16 cellular contexts compared by ENCODE assay signal in the genomic region with DNA sequence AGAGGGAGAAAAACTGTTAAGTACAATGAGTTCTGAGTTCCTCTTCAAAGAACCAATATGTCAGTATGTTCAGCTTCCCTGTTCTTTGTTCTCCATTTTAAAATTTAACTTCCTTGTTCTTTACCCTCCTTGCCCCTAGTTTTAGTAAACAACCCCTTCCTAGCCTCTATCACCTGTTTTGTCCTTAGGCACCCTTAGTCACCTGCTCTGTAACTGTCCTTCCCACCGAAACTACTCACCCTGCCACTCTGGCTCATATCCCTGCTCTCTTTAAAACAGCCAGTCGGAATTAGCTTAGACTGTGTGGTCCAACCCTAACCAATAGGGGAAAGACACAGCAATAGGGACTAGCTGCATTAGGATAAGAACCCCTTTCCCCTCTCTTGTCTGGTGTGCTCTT.
"Had no signal": no experiment of that assay in that cellular context is flagged by ENCODE, and none has a peak within 500 bp of the region (broad histone marks: within the 10 kb centered on the region; RNA-seq: fewer than 3 reads in every experiment).

No MANE protein-coding gene starts in this region.

- H3K27me3 ChIP-seq: ovary, testis, upper lobe of right lung had no signal

- H3K36me3 ChIP-seq: ovary, upper lobe of right lung had no signal

- H3K4me3 ChIP-seq: body of pancreas, ovary, testis, upper lobe of right lung had no signal

- H3K4me1 ChIP-seq: body of pancreas, testis, upper lobe of right lung had no signal

- H3K4me1 Mint-ChIP-seq: activated naive CD4-positive, alpha-beta T cell treated with anti-CD3 and anti-CD28 coated beads, Interleukin-2, amount 10 ng/mL, durations not matched to agents 7 days and 5 days; endodermal cell; immature natural killer cell; natural killer cell had no signal

- H3K27ac ChIP-seq: body of pancreas, ovary, testis, upper lobe of right lung had no signal

- H3K36me3 Mint-ChIP-seq: activated naive CD4-positive, alpha-beta T cell treated with anti-CD3 and anti-CD28 coated beads, Interleukin-2, amount 10 ng/mL, durations not matched to agents 7 days and 5 days; immature natural killer cell; natural killer cell had no signal

- H3K27ac Mint-ChIP-seq: activated naive CD4-positive, alpha-beta T cell treated with anti-CD3 and anti-CD28 coated beads, Interleukin-2, amount 10 ng/mL, durations not matched to agents 7 days and 5 days; activated T-helper 2 cell treated with anti-CD3 and anti-CD28 coated beads, Interferon-gamma antibody, Interleukin-2, Interleukin-4, amounts not matched to agents 10 μg/mL and 5 μg/mL and 100 μg/mL, durations not matched to agents 14 hours and 24 hours and 36 hours; endodermal cell; immature natural killer cell; natural killer cell; stimulated activated naive CD8-positive, alpha-beta T cell treated with anti-CD3 and anti-CD28 coated beads, Interleukin-15, Interleukin-2, amounts not matched to agents 100 ng/mL and 50 ng/mL, for 24 hours had no signal

- H3K4me3 Mint-ChIP-seq: activated naive CD4-positive, alpha-beta T cell treated with anti-CD3 and anti-CD28 coated beads, Interleukin-2, amount 10 ng/mL, durations not matched to agents 7 days and 5 days; endodermal cell; immature natural killer cell; natural killer cell; stimulated activated naive CD8-positive, alpha-beta T cell treated with anti-CD3 and anti-CD28 coated beads, Interleukin-15, Interleukin-2, amounts not matched to agents 100 ng/mL and 50 ng/mL, for 24 hours had no signal

- H3K9me3 ChIP-seq: body of pancreas, testis, upper lobe of right lung had no signal

- ATAC-seq: activated CD4-positive, CD25-positive, alpha-beta regulatory T cell treated with anti-CD3 and anti-CD28 coated beads, Interleukin-2, amount 50 U/mL, for 24 hours; body of pancreas; esophagus mucosa; natural killer cell had no signal

- H3K9me3 Mint-ChIP-seq: activated naive CD4-positive, alpha-beta T cell treated with anti-CD3 and anti-CD28 coated beads, Interleukin-2, amount 10 ng/mL, durations not matched to agents 7 days and 5 days; natural killer cell had no signal

- DNase-seq: activated naive CD4-positive, alpha-beta T cell treated with anti-CD3 and anti-CD28 coated beads, Interleukin-2, amount 10 ng/mL, durations not matched to agents 7 days and 5 days; body of pancreas; cerebellar nuclear complex; endodermal cell; glutamatergic neuron; immature natural killer cell; natural killer cell; ovary; stimulated activated CD4-positive, alpha-beta T cell treated with anti-CD3 and anti-CD28 coated beads, Interleukin-4, amount 100 ng/mL, for 1 hour; stimulated activated CD8-positive, alpha-beta memory T cell treated with anti-CD3 and anti-CD28 coated beads, Interleukin-4, amount 100 ng/mL, for 48 hours; testis; upper lobe of right lung had no signal
